Comparison of ENCODE assay signal across 27 cellular contexts in the genomic region with DNA sequence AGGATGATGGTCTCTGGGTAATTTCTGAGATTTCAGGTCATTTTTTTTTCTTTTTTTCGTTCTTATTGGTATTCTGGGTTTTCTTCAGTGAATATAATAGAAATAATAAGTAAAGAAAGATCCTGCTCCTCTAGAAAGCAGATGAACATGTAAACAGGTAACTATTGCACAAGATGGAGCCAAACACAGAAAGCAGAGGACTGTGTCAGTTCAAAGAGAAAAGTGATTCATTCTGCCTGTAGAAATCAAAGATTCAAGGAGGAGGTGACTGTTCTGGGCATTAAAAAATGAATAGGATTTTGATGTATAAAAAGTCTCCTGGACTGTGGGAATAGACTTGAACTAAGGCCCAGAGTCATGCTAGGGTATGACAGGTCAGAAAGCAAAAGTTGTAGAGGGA.
"Had no signal": no experiment of that assay in that cellular context is flagged by ENCODE, and none has a peak within 500 bp of the region (broad histone marks: within the 10 kb centered on the region; RNA-seq: fewer than 3 reads in every experiment).

No MANE protein-coding gene starts in this region.

- H3K27me3 ChIP-seq: stomach, testis, thyroid gland, tibial artery, tibial nerve, transverse colon, upper lobe of left lung, upper lobe of right lung, uterus, vagina had no signal

- H3K4me3 ChIP-seq: stomach, suprapubic skin, testis, thoracic aorta, thyroid gland, tibial artery, tibial nerve, transverse colon, upper lobe of left lung, upper lobe of right lung, uterus, vagina had no signal

- H3K36me3 ChIP-seq: stomach, suprapubic skin, thoracic aorta, thyroid gland, tibial artery, tibial nerve, transverse colon, upper lobe of left lung, upper lobe of right lung, uterus, vagina had no signal

- DNase-seq: stimulated activated CD4-positive, alpha-beta T cell treated with anti-CD3 and anti-CD28 coated beads, Interleukin-2, amount 100 ng/mL, for 48 hours; stimulated activated CD4-positive, alpha-beta T cell treated with anti-CD3 and anti-CD28 coated beads, Interleukin-4, amount 100 ng/mL, for 1 hour; stimulated activated CD4-positive, alpha-beta T cell treated with anti-CD3 and anti-CD28 coated beads, Interleukin-4, amount 100 ng/mL, for 24 hours; stimulated activated CD4-positive, alpha-beta T cell treated with anti-CD3 and anti-CD28 coated beads, Interleukin-4, amount 100 ng/mL, for 4 hours; stimulated activated CD8-positive, alpha-beta memory T cell treated with anti-CD3 and anti-CD28 coated beads, Interleukin-4, amount 100 ng/mL, for 48 hours; stimulated activated naive B cell treated with anti-CD40 and anti-IgM and Interleukin-4, amounts not matched to agents 10 μg/mL and 1 μg/mL and 100 μg/mL, for 72 hours; stimulated activated naive CD4-positive, alpha-beta T cell; stimulated activated naive CD4-positive, alpha-beta T cell treated with Interleukin-2 at 50 U/mL for 16 hours; stimulated activated naive CD8-positive, alpha-beta T cell treated with anti-CD3 and anti-CD28 coated beads, Interleukin-15, amount 100 ng/mL, for 72 hours; stimulated activated naive CD8-positive, alpha-beta T cell treated with anti-CD3 and anti-CD28 coated beads, Interleukin-15, Interleukin-2, amounts not matched to agents 100 U/mL and 50 U/mL, for 24 hours; stomach; substantia nigra; testis; thyroid gland; tibial artery; transverse colon; trophoblast cell; upper lobe of left lung; upper lobe of right lung; uterus had no signal

- FAIRE-seq: urothelium cell line had no signal

- ATAC-seq: stimulated activated effector memory CD8-positive, alpha-beta T cell treated with anti-CD3 and anti-CD28 coated beads, Interleukin-12 subunit alpha, Interleukin-12 subunit beta, amount 100 ng/mL, for 72 hours; stimulated activated memory B cell treated with anti-CD40 and anti-IgM and Interleukin-4, amounts not matched to agents 10 μg/mL and 1 μg/mL and 100 μg/mL, for 72 hours; stimulated activated naive B cell treated with anti-CD40 and anti-IgM and Interleukin-4, amounts not matched to agents 10 μg/mL and 1 μg/mL and 100 μg/mL, for 72 hours; stimulated activated naive CD8-positive, alpha-beta T cell treated with anti-CD3 and anti-CD28 coated beads, Interleukin-15, amount 100 ng/mL, for 72 hours; upper lobe of right lung had no signal
